26 cellular contexts compared by ENCODE assay signal in genomic region chr11:33457948-33458347, GRCh38.
"Had no signal": no experiment of that assay in that cellular context is flagged by ENCODE, and none has a peak within 500 bp of the region (broad histone marks: within the 10 kb centered on the region; RNA-seq: fewer than 3 reads in every experiment).

No MANE protein-coding gene starts in this region.

- H3K9me3 ChIP-seq: gastroesophageal sphincter, heart left ventricle, left lung, right lobe of liver, thoracic aorta, tibial nerve, upper lobe of left lung, vagina had no signal

- H3K27ac ChIP-seq: foreskin keratinocyte, gastroesophageal sphincter, heart left ventricle, hepatocyte, left lung, neural progenitor cell, parathyroid adenoma, right lobe of liver, thoracic aorta, tibial nerve, upper lobe of left lung, vagina had no signal

- H3K9me3 Mint-ChIP-seq: effector memory CD8-positive, alpha-beta T cell; naive thymus-derived CD4-positive, alpha-beta T cell; nephron; neural progenitor cell; stimulated activated naive B cell treated with anti-CD40 and anti-IgM and Interleukin-4, amounts not matched to agents 10 μg/mL and 1 μg/mL and 100 μg/mL, for 72 hours; stimulated activated naive CD8-positive, alpha-beta T cell treated with anti-CD3 and anti-CD28 coated beads, Interleukin-15, Interleukin-2, amounts not matched to agents 100 ng/mL and 50 ng/mL, for 24 hours had no signal

- H3K4me3 Mint-ChIP-seq: effector memory CD8-positive, alpha-beta T cell; naive thymus-derived CD4-positive, alpha-beta T cell; nephron; neural progenitor cell; stimulated activated naive B cell treated with anti-CD40 and anti-IgM and Interleukin-4, amounts not matched to agents 10 μg/mL and 1 μg/mL and 100 μg/mL, for 72 hours; stimulated activated naive CD8-positive, alpha-beta T cell treated with anti-CD3 and anti-CD28 coated beads, Interleukin-15, Interleukin-2, amounts not matched to agents 100 ng/mL and 50 ng/mL, for 24 hours had no signal

- H3K4me2 ChIP-seq: hepatocyte, neural progenitor cell had no signal

- H3K36me3 ChIP-seq: gastroesophageal sphincter, heart left ventricle, left lung, neural progenitor cell, right lobe of liver, thoracic aorta, tibial nerve, upper lobe of left lung, vagina had no signal

- H3K36me3 Mint-ChIP-seq: naive thymus-derived CD4-positive, alpha-beta T cell; neural progenitor cell; stimulated activated naive B cell treated with anti-CD40 and anti-IgM and Interleukin-4, amounts not matched to agents 10 μg/mL and 1 μg/mL and 100 μg/mL, for 72 hours had no signal

- H3K4me1 ChIP-seq: gastroesophageal sphincter, heart left ventricle, left lung, neural progenitor cell, right lobe of liver, tibial nerve, upper lobe of left lung, vagina had no signal

- H2AFZ ChIP-seq: hepatocyte, neural progenitor cell, parathyroid adenoma had no signal

- DNase-seq: cortex of kidney; effector memory CD8-positive, alpha-beta T cell; foreskin keratinocyte; heart left ventricle; left cardiac atrium; left lung; mesendoderm; midbrain; naive thymus-derived CD4-positive, alpha-beta T cell; right lobe of liver; small intestine; stimulated activated CD4-positive, alpha-beta T cell treated with anti-CD3 and anti-CD28 coated beads, Interleukin-15, amount 100 ng/mL, for 24 hours; stimulated activated CD4-positive, alpha-beta T cell treated with anti-CD3 and anti-CD28 coated beads, Interleukin-2, amount 100 ng/mL, for 48 hours; stimulated activated naive B cell treated with anti-CD40 and anti-IgM and Interleukin-4, amounts not matched to agents 10 μg/mL and 1 μg/mL and 100 μg/mL, for 72 hours; upper lobe of left lung had no signal

- H3K27me3 ChIP-seq: foreskin keratinocyte, gastroesophageal sphincter, heart left ventricle, hepatocyte, neural progenitor cell, right lobe of liver, tibial nerve, upper lobe of left lung, vagina had no signal

- H3K79me2 ChIP-seq: hepatocyte had no signal

- H3K4me3 ChIP-seq: gastroesophageal sphincter, heart left ventricle, hepatocyte, left lung, neural progenitor cell, right lobe of liver, thoracic aorta, tibial nerve, upper lobe of left lung, vagina had no signal

- H3K4me1 Mint-ChIP-seq: naive thymus-derived CD4-positive, alpha-beta T cell; stimulated activated naive B cell treated with anti-CD40 and anti-IgM and Interleukin-4, amounts not matched to agents 10 μg/mL and 1 μg/mL and 100 μg/mL, for 72 hours had no signal

- ATAC-seq: effector memory CD8-positive, alpha-beta T cell; esophagus mucosa; foreskin keratinocyte; gastroesophageal sphincter; heart left ventricle; left cardiac atrium; left lung; naive thymus-derived CD4-positive, alpha-beta T cell; right lobe of liver had no signal

- H3K9ac ChIP-seq: neural progenitor cell, parathyroid adenoma had no signal

- H3K27ac Mint-ChIP-seq: effector memory CD8-positive, alpha-beta T cell; naive thymus-derived CD4-positive, alpha-beta T cell; nephron; neural progenitor cell; progenitor cell of endocrine pancreas; stimulated activated naive B cell treated with anti-CD40 and anti-IgM and Interleukin-4, amounts not matched to agents 10 μg/mL and 1 μg/mL and 100 μg/mL, for 72 hours; stimulated activated naive CD8-positive, alpha-beta T cell treated with anti-CD3 and anti-CD28 coated beads, Interleukin-15, Interleukin-2, amounts not matched to agents 100 ng/mL and 50 ng/mL, for 24 hours had no signal
